1 cellular context compared by ENCODE assay signal in the genomic region with DNA sequence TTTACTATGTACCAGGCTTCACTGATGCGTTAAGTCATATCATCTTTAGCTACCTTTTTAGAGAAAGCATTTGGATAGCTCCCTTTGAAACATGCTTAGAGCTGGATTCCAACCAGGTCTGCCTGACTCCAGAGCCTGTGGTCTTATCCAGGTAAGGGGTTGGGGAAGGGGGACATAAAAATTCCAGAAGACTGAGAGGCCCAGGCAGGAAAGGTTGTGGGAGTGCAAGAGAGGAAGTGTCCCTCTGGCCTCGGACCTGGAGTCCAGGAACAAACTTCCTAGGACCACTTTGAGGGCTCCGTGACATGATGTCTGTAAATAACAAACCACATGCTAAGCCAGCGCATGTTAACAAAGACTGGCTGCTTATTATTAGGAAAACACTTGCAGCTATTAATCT.
TF ChIP-seq lines count a peak whose summit lies in the region.

No MANE protein-coding gene starts in this region.

TF ChIP-seq in WTC11, 78 proteins besides CTCF, POLR2A, EP300 and RAD21 (continued from another document):
- TF ChIP-seq, protein P1, sequence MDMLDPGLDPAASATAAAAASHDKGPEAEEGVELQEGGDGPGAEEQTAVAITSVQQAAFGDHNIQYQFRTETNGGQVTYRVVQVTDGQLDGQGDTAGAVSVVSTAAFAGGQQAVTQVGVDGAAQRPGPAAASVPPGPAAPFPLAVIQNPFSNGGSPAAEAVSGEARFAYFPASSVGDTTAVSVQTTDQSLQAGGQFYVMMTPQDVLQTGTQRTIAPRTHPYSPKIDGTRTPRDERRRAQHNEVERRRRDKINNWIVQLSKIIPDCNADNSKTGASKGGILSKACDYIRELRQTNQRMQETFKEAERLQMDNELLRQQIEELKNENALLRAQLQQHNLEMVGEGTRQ (CRISPR knock-in tag; IDR thresholded peaks at IDR 0.05), result no peak
- TF ChIP-seq GABPB1 (CRISPR knock-in tag; IDR thresholded peaks at IDR 0.05), result no peak
- no peak for TF ChIP-seq ATF1 (CRISPR knock-in tag; IDR thresholded peaks at IDR 0.05)
- TF ChIP-seq, protein P2, sequence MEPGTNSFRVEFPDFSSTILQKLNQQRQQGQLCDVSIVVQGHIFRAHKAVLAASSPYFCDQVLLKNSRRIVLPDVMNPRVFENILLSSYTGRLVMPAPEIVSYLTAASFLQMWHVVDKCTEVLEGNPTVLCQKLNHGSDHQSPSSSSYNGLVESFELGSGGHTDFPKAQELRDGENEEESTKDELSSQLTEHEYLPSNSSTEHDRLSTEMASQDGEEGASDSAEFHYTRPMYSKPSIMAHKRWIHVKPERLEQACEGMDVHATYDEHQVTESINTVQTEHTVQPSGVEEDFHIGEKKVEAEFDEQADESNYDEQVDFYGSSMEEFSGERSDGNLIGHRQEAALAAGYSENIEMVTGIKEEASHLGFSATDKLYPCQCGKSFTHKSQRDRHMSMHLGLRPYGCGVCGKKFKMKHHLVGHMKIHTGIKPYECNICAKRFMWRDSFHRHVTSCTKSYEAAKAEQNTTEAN (CRISPR knock-in tag; IDR thresholded peaks at IDR 0.05), result no peak
- TF ChIP-seq TEAD1 (CRISPR knock-in tag; IDR thresholded peaks at IDR 0.05), result no peak
- TF ChIP-seq ESRRA (CRISPR knock-in tag; IDR thresholded peaks at IDR 0.05; ENCODE audit: borderline replicate concordance), result no peak
- TF ChIP-seq, protein P3, sequence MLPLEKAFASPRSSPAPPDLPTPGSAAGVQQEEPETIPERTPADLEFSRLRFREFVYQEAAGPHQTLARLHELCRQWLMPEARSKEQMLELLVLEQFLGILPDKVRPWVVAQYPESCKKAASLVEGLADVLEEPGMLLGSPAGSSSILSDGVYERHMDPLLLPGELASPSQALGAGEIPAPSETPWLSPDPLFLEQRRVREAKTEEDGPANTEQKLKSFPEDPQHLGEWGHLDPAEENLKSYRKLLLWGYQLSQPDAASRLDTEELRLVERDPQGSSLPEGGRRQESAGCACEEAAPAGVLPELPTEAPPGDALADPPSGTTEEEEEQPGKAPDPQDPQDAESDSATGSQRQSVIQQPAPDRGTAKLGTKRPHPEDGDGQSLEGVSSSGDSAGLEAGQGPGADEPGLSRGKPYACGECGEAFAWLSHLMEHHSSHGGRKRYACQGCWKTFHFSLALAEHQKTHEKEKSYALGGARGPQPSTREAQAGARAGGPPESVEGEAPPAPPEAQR (CRISPR knock-in tag; IDR thresholded peaks at IDR 0.05), result no peak
- TF ChIP-seq GTF2I (CRISPR knock-in tag; conservative IDR thresholded peaks at IDR 0.05), result no peak
